Comparison of ENCODE assay signal across 22 cellular contexts in genomic region chr2:220334871-220335590, GRCh38.
DNase-seq lines count a peak whose midpoint lies in the region; ATAC-seq and TF ChIP-seq lines count a peak whose summit lies in the region.
"Had no signal": no experiment of that assay in that cellular context is flagged by ENCODE, and none has a peak within 500 bp of the region (broad histone marks: within the 10 kb centered on the region; RNA-seq: fewer than 3 reads in every experiment).

No MANE protein-coding gene starts in this region.

- H3K4me1 ChIP-seq in neural progenitor cell (no peaks in the 10 kb centered on the region), psoas muscle (no peaks in the 10 kb centered on the region)
- H3K4me1 ChIP-seq: A549 had no signal

- no peaks in the 10 kb centered on the region for H3K36me3 Mint-ChIP-seq in neural progenitor cell
- H3K36me3 Mint-ChIP-seq: CD8-positive, alpha-beta memory T cell had no signal

- no peaks in the 10 kb centered on the region for H3K79me2 ChIP-seq in neural progenitor cell (ENCODE audit: low read depth)

- H3K9me3 ChIP-seq in neural progenitor cell (ENCODE audit: low read depth) (peaks cover 5% of the 10 kb centered on the region), psoas muscle (peaks cover 8% of the 10 kb centered on the region)
- H3K9me3 ChIP-seq: A549 had no signal

- H3K27ac Mint-ChIP-seq in neural progenitor cell, result no peak overlapping the region
- H3K27ac Mint-ChIP-seq: CD8-positive, alpha-beta memory T cell had no signal

- peaks cover 19% of the 10 kb centered on the region for H3K9me3 Mint-ChIP-seq in neural progenitor cell

- TF ChIP-seq CTCF in neural progenitor cell (IDR thresholded peaks at IDR 0.05), result no peak
- TF ChIP-seq CTCF in psoas muscle (IDR thresholded peaks at IDR 0.05), result no peak

- H3K9ac ChIP-seq in neural progenitor cell, result no peak overlapping the region
- H3K9ac ChIP-seq: BLaER1 treated with 17β-estradiol and CSF1 and Interleukin-3, amounts not matched to agents 10 nM and 100 nM had no signal

- no peak overlapping the region for H3K4me3 ChIP-seq in neural progenitor cell
- no peak overlapping the region for H3K4me3 ChIP-seq in psoas muscle
- H3K4me3 ChIP-seq: A549; BLaER1 treated with 17β-estradiol and CSF1 and Interleukin-3, amounts not matched to agents 10 nM and 100 nM had no signal

- WGBS in psoas muscle, 3 donors, result 61 to 67% (median 63%) methylated on average over 4 of the region's 4 CpGs

- H3K27me3 Mint-ChIP-seq in neural progenitor cell (ENCODE audit: insufficient read depth, low read depth), result peaks cover 3% of the 10 kb centered on the region

- H3K4me2 ChIP-seq in neural progenitor cell, result no peak overlapping the region
- H3K4me2 ChIP-seq: A549; BLaER1 treated with 17β-estradiol and CSF1 and Interleukin-3, amounts not matched to agents 10 nM and 100 nM had no signal

- H3K4me3 Mint-ChIP-seq in neural progenitor cell, result no peak overlapping the region
- H3K4me3 Mint-ChIP-seq: CD8-positive, alpha-beta memory T cell; H9 had no signal

- H3F3A ChIP-seq in neural progenitor cell (ENCODE audit: low read depth), result no peaks in the 10 kb centered on the region

- H3K27me3 ChIP-seq in neural progenitor cell (no peaks in the 10 kb centered on the region), psoas muscle (ENCODE audit: insufficient read depth in 3 of 3, low read length in 2 of 3) (no peaks in the 10 kb centered on the region)
- H3K27me3 ChIP-seq: BLaER1 treated with 17β-estradiol and CSF1 and Interleukin-3, amounts not matched to agents 10 nM and 100 nM had no signal

- H3K27ac ChIP-seq in neural progenitor cell, result no peak overlapping the region
- H3K27ac ChIP-seq in psoas muscle, result no peak overlapping the region
- H3K27ac ChIP-seq: A549; BLaER1 treated with 17β-estradiol and CSF1 and Interleukin-3, amounts not matched to agents 10 nM and 100 nM; HL-60 had no signal

- H4K20me1 ChIP-seq in neural progenitor cell (ENCODE audit: low read depth), result no peaks in the 10 kb centered on the region
- H4K20me1 ChIP-seq: BLaER1 treated with 17β-estradiol and CSF1 and Interleukin-3, amounts not matched to agents 10 nM and 100 nM had no signal

- peak overlapping the region; percentile 60 for H2AFZ ChIP-seq in neural progenitor cell (replicated peaks)

- H3K4me1 Mint-ChIP-seq in neural progenitor cell, result peaks cover 6% of the 10 kb centered on the region
- H3K4me1 Mint-ChIP-seq: CD8-positive, alpha-beta memory T cell had no signal

- intact Hi-C loops in psoas muscle (cut with DNase I), result no loop called here

- no peak for ATAC-seq in psoas muscle
- no peak for ATAC-seq in HG03520 (IDR thresholded peaks at IDR 0.05; ENCODE audit: unreplicated experiment)
- ATAC-seq in HG03571 (IDR thresholded peaks at IDR 0.05; ENCODE audit: unreplicated experiment), result no peak
- ATAC-seq: A549, SK-N-SH treated with all-trans-retinoic acid at 6 μM for 48 hours had no signal

- H3K36me3 ChIP-seq in neural progenitor cell, result no peaks in the 10 kb centered on the region
- H3K36me3 ChIP-seq in psoas muscle (ENCODE audit: insufficient read depth in 1 of 2, low read depth in 1 of 2), result no peaks in the 10 kb centered on the region
- H3K36me3 ChIP-seq: BLaER1 treated with 17β-estradiol and CSF1 and Interleukin-3, amounts not matched to agents 10 nM and 100 nM had no signal

- peak; percentile 63 for DNase-seq in DMS79 (lab: John Stamatoyannopoulos, UW)
- DNase-seq in H4 (ENCODE audit: low spot score), result peak; percentile 6
- peak; percentile 9 for DNase-seq in astrocyte of the hippocampus (ENCODE audit: low read depth, low spot score)
- DNase-seq in neural progenitor cell (ENCODE audit: low spot score), result no peak
- DNase-seq in SW 1271 (lab: John Stamatoyannopoulos, UW), result no peak
- DNase-seq in psoas muscle, result no peak
- DNase-seq: CD8-positive, alpha-beta memory T cell; DMS53; H9; NCI-H1048; NCI-H1436; NCI-H1930; NCI-H446 treated with DMSO at 0.1 percent for 48 hours; NK-92 treated with Interleukin-12 subunit alpha and Interleukin-12 subunit beta, amount 100 ng/mL, for 24 hours; RPMI8226; SIG-M5 had no signal

Comparison
In these comparisons a context has a peak if more than half of its experiments do, and no peak if none do; other contexts are left out.
1. DNase-seq: peak in DMS79 (single experiment), H4 (single experiment) and astrocyte of the hippocampus (single experiment); none in neural progenitor cell (single experiment), SW 1271 (0 of 2) and psoas muscle (0 of 2).